ENCODE assay signal across 8 cellular contexts in genomic region chr5:154757647-154758406, GRCh38. TPM values are rescaled to one million over a fixed set of nuclear protein-coding genes. Genes with fewer than 3 reads are reported as not detected.
DNase-seq lines count a peak whose midpoint lies in the region; ATAC-seq and TF ChIP-seq lines count a peak whose summit lies in the region.

No MANE protein-coding gene starts in this region.

- H3K27me3 ChIP-seq in ACC112 (ENCODE audit: insufficient read depth, low read length) (no peaks in the 10 kb centered on the region), endocrine pancreas (ENCODE audit: control insufficient read depth, insufficient read depth, low read length) (no peaks in the 10 kb centered on the region), neuron (ENCODE audit: insufficient read depth, low read length) (no peaks in the 10 kb centered on the region)

- H3K36me3 Mint-ChIP-seq in WTC11, result peaks cover 4% of the 10 kb centered on the region

- H3K9me3 ChIP-seq in endocrine pancreas (ENCODE audit: control insufficient read depth, low read length) (no peaks in the 10 kb centered on the region), neuron (ENCODE audit: low read length) (no peaks in the 10 kb centered on the region)

- H3K4me3 ChIP-seq in ACC112 (ENCODE audit: low read depth, low read length), result peak overlapping the region; percentile 96
- peak overlapping the region; percentile 86 for H3K4me3 ChIP-seq in Jurkat, Clone E6-1 (ENCODE audit: low read length)
- H3K4me3 ChIP-seq in endocrine pancreas (ENCODE audit: control insufficient read depth, insufficient read depth, low read length), result peak overlapping the region; percentile 60
- H3K4me3 ChIP-seq in neuron (ENCODE audit: low read length), result peak overlapping the region; percentile 75

- CTCF ChIA-PET in WTC11 (lab: Charles Lee), result interaction anchor here (0.8 to 2.7 kb wide), 2 partner anchors 108 to 111 kb away, joined by 4 to 11 read pairs; no protein-coding TSS in a partner anchor

- POLR2A ChIA-PET in WTC11 (lab: Charles Lee), result interaction anchor here (0.7 to 1.6 kb wide), 3 partner anchors 9 to 79 kb away, joined by 3 to 5 read pairs (median 4); no protein-coding TSS in a partner anchor

- TF ChIP-seq CTCF in WTC11 (IDR thresholded peaks at IDR 0.05), result no peak

- H3K27me3 Mint-ChIP-seq in WTC11 (ENCODE audit: low read depth), result no peaks in the 10 kb centered on the region

- DNase-seq in Jurkat, Clone E6-1 (ENCODE audit: low read depth, low spot score), result no peak
- DNase-seq in WTC11 (ENCODE audit: low spot score) (no peak), ecto neural progenitor cell (ENCODE audit: low spot score) (no peak), islet precursor cell (no peak)

- peak overlapping the region; percentile 20; the same call in 1 of the 2 replicates for H3K27ac ChIP-seq in ACC112 (ENCODE audit: low read depth, low read length)

- H3K79me2 ChIP-seq in ACC112 (ENCODE audit: control insufficient read depth, insufficient read depth, low read length, unreplicated experiment), result peaks cover 88% of the 10 kb centered on the region

- H3K4me3 Mint-ChIP-seq in WTC11, result peak overlapping the region; percentile 93

- no peaks in the 10 kb centered on the region for H3K9me3 Mint-ChIP-seq in WTC11

- H2AFZ ChIP-seq in ACC112 (ENCODE audit: low read length, unreplicated experiment) (no peak overlapping the region), neuron (ENCODE audit: low read depth, low read length) (no peak overlapping the region)

- no peaks in the 10 kb centered on the region for H3K36me3 ChIP-seq in ACC112 (ENCODE audit: insufficient read depth, low read length)
- H3K36me3 ChIP-seq in endocrine pancreas (ENCODE audit: control insufficient read depth, insufficient read depth, low read length), result no peaks in the 10 kb centered on the region
- H3K36me3 ChIP-seq in neuron (ENCODE audit: insufficient read depth, low read length), result no peaks in the 10 kb centered on the region

- H3K4me1 ChIP-seq in ACC112 (ENCODE audit: control insufficient read depth, insufficient read depth, low read length, unreplicated experiment) (peaks cover 45% of the 10 kb centered on the region), endocrine pancreas (ENCODE audit: control insufficient read depth, insufficient read depth, low read length) (peaks cover 8% of the 10 kb centered on the region), neuron (ENCODE audit: insufficient read depth, low read length) (peaks cover 20% of the 10 kb centered on the region)

- no peak for ATAC-seq in WTC11
- no peak for ATAC-seq in GM19351 (IDR thresholded peaks at IDR 0.05; ENCODE audit: unreplicated experiment)

- H3K4me1 Mint-ChIP-seq in WTC11, result peaks cover 65% of the 10 kb centered on the region

- H3K9ac ChIP-seq in endocrine pancreas (ENCODE audit: control insufficient read depth, insufficient read depth, low read length), result peak overlapping the region; percentile 65

- peak overlapping the region; percentile 88 for H3K27ac Mint-ChIP-seq in WTC11

TF ChIP-seq in WTC11, 78 proteins besides CTCF, POLR2A, EP300 and RAD21:
- no peak for TF ChIP-seq ZNF317 (CRISPR knock-in tag; IDR thresholded peaks at IDR 0.05; ENCODE audit: borderline replicate concordance, low read depth)
- no peak for TF ChIP-seq STAT6 (CRISPR knock-in tag; conservative IDR thresholded peaks at IDR 0.05; ENCODE audit: low read depth)
- TF ChIP-seq IRF1 (CRISPR knock-in tag; IDR thresholded peaks at IDR 0.05), result no peak
- no peak for TF ChIP-seq ZNF425 (CRISPR knock-in tag; conservative IDR thresholded peaks at IDR 0.05)
- TF ChIP-seq, protein P1, sequence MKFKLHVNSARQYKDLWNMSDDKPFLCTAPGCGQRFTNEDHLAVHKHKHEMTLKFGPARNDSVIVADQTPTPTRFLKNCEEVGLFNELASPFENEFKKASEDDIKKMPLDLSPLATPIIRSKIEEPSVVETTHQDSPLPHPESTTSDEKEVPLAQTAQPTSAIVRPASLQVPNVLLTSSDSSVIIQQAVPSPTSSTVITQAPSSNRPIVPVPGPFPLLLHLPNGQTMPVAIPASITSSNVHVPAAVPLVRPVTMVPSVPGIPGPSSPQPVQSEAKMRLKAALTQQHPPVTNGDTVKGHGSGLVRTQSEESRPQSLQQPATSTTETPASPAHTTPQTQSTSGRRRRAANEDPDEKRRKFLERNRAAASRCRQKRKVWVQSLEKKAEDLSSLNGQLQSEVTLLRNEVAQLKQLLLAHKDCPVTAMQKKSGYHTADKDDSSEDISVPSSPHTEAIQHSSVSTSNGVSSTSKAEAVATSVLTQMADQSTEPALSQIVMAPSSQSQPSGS (CRISPR knock-in tag; IDR thresholded peaks at IDR 0.05; ENCODE audit: borderline replicate concordance, low read depth), result no peak
- TF ChIP-seq SMAD4 (CRISPR knock-in tag; IDR thresholded peaks at IDR 0.05), result no peak
- no peak for TF ChIP-seq GABPB1 (CRISPR knock-in tag; IDR thresholded peaks at IDR 0.05)

RNA-seq across cellular contexts. Expression of gene LARP1, which starts 2.6 kb away (rescaled TPM):
- 123 TPM for polyA plus RNA-seq in Jurkat, Clone E6-1 (2012; ENCODE audit: insufficient read depth, insufficient read length)
- total RNA-seq in WTC11 (2021), result 360 to 406 TPM (median 378 TPM) in 3 replicates
